1 cellular context compared by ENCODE assay signal in the genomic region with DNA sequence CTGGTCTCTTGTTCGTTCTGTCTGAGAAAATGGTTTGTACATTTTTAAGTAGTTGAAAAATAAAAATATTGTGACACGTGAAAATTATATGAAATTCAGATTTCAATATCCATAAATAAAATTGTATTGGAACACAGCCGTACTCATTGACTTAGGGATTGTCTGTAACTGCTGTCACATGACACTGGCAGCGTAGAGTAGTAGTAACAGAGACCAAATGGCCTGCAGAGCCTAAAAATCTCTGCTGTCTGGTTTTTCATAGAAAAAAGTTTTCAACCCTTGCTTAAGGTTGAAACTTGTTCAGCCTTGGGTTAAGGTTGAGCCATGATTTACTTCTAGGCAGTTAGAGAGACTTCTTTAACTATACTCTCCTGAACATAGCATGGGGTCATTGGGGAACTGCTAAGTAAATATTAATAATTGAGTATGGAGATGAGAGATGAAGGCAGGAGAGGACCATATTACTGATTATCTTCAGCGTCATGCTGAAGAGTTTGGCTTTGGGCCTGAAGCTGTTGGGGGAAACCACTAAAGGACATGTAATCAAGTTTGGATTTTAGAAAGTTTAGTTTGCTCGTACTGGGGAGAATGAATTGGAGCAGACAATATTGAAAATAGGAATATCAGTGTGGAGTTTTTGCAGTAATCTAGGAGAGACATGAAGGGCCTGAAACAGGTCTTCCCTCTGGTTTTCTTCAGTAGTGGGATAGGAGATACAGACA.
TF ChIP-seq lines count a peak whose summit lies in the region.

No MANE protein-coding gene starts in this region.

TF ChIP-seq in IMR-90, 13 proteins besides CTCF, POLR2A, EP300 and RAD21 (continued from another document):
- TF ChIP-seq, protein P1, sequence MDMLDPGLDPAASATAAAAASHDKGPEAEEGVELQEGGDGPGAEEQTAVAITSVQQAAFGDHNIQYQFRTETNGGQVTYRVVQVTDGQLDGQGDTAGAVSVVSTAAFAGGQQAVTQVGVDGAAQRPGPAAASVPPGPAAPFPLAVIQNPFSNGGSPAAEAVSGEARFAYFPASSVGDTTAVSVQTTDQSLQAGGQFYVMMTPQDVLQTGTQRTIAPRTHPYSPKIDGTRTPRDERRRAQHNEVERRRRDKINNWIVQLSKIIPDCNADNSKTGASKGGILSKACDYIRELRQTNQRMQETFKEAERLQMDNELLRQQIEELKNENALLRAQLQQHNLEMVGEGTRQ (IDR thresholded peaks at IDR 0.05; ENCODE audit: low read depth, low read length): no peak
- no peak for TF ChIP-seq CEBPB (IDR thresholded peaks at IDR 0.05; ENCODE audit: low read depth, low read length)
- TF ChIP-seq BHLHE40 (IDR thresholded peaks at IDR 0.05; ENCODE audit: low read depth, low read length): no peak
- no peak for TF ChIP-seq SMC3 (IDR thresholded peaks at IDR 0.05; ENCODE audit: low read depth, low read length)
- no peak for TF ChIP-seq MAZ (IDR thresholded peaks at IDR 0.05; ENCODE audit: borderline replicate concordance, low read depth, low read length)
- TF ChIP-seq FOS (IDR thresholded peaks at IDR 0.05; ENCODE audit: low read depth, low read length): no peak
- TF ChIP-seq RCOR1 (IDR thresholded peaks at IDR 0.05; ENCODE audit: insufficient replicate concordance, low read length): no peak
- TF ChIP-seq RFX5 (IDR thresholded peaks at IDR 0.05; ENCODE audit: low read depth, low read length): no peak
- no peak for TF ChIP-seq CHD1 (IDR thresholded peaks at IDR 0.05; ENCODE audit: low read depth, low read length)
- no peak for TF ChIP-seq MXI1 (IDR thresholded peaks at IDR 0.05; ENCODE audit: borderline replicate concordance, low read depth, low read length)
- no peak for TF ChIP-seq NFE2L2 (IDR thresholded peaks at IDR 0.05; ENCODE audit: low read depth, low read length)
- TF ChIP-seq, protein P2, sequence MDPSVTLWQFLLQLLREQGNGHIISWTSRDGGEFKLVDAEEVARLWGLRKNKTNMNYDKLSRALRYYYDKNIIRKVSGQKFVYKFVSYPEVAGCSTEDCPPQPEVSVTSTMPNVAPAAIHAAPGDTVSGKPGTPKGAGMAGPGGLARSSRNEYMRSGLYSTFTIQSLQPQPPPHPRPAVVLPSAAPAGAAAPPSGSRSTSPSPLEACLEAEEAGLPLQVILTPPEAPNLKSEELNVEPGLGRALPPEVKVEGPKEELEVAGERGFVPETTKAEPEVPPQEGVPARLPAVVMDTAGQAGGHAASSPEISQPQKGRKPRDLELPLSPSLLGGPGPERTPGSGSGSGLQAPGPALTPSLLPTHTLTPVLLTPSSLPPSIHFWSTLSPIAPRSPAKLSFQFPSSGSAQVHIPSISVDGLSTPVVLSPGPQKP (IDR thresholded peaks at IDR 0.05; ENCODE audit: borderline replicate concordance, low read depth, low read length): no peak
